In the genomic region with DNA sequence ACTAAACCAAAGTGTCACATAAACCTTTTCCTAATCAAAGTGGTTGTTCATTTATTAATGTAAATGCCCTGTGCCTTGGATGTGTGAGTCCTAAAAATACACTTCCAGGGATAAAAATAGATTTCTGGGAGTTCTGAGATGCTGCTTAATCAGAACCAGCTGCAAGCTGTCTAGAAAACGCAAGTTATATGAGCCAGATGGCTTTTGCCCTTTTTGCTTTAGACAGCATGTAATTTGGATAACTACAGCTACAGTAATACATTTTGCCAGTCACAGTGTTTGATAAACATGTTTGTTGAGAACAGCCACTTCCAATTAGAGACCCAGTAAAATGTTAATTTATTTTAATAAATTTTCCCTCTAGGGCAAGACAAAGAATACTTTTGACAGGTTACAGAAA, we compare ENCODE assay signal across 22 cellular contexts.
A peak's percentile ranks its signal among the peaks of the same experiment; 100 is the strongest.
DNase-seq lines count a peak whose midpoint lies in the region; ATAC-seq, FAIRE-seq and TF ChIP-seq lines count a peak whose summit lies in the region.
"Had no signal": no experiment of that assay in that cellular context is flagged by ENCODE, and none has a peak within 500 bp of the region (broad histone marks: within the 10 kb centered on the region; RNA-seq: fewer than 3 reads in every experiment).

No MANE protein-coding gene starts in this region.

- TF ChIP-seq POLR2A in H54 (IDR thresholded peaks at IDR 0.05; ENCODE audit: low read depth, low read length) = no peak
- no peak for TF ChIP-seq POLR2A in gastroesophageal sphincter (IDR thresholded peaks at IDR 0.05)

- H3K4me1 ChIP-seq in gastroesophageal sphincter (peaks cover 4 to 45% (median 12%) of the 10 kb centered on the region in 3 donors), lower lobe of right lung (peaks cover 8% of the 10 kb centered on the region)
- H3K4me1 ChIP-seq: parathyroid adenoma had no signal

- intact Hi-C loops in lower lobe of right lung (cut with DNase I) = no loop called here

- POLR2A ChIA-PET in T-cell (lab: Charles Lee) = no interaction called here

- peak; percentile 75 for FAIRE-seq in H54 (lab: Jason Lieb, UNC)
- FAIRE-seq: GM12891 had no signal

- 18 to 23% methylated on average over 1 of the region's 1 CpG for WGBS in gastroesophageal sphincter (ENCODE audit: low coverage in 1 of 2), 2 donors

- H3K27me3 ChIP-seq in gastroesophageal sphincter (no peaks in the 10 kb centered on the region), lower lobe of right lung (ENCODE audit: low read depth) (no peaks in the 10 kb centered on the region)

- H3K27me3 Mint-ChIP-seq in T-cell = peaks cover 3% of the 10 kb centered on the region in 2 donors
- H3K27me3 Mint-ChIP-seq: activated naive CD8-positive, alpha-beta T cell treated with anti-CD3 and anti-CD28 coated beads, Interleukin-2, amount 10 ng/mL, durations not matched to agents 7 days and 5 days had no signal

- no peak for TF ChIP-seq EP300 in gastroesophageal sphincter (IDR thresholded peaks at IDR 0.05)

- H3K36me3 Mint-ChIP-seq in T-cell = no peaks in the 10 kb centered on the region
- H3K36me3 Mint-ChIP-seq: activated naive CD8-positive, alpha-beta T cell treated with anti-CD3 and anti-CD28 coated beads, Interleukin-2, amount 10 ng/mL, durations not matched to agents 7 days and 5 days had no signal

- H3K9me3 Mint-ChIP-seq in T-cell = no peaks in the 10 kb centered on the region
- H3K9me3 Mint-ChIP-seq: activated naive CD8-positive, alpha-beta T cell treated with anti-CD3 and anti-CD28 coated beads, Interleukin-2, amount 10 ng/mL, durations not matched to agents 7 days and 5 days had no signal

- CTCF ChIA-PET in T-cell (lab: Charles Lee) = interaction anchor here in 1 of 2 donors (2.3 kb wide), 1 partner anchor 132 kb away, joined by 10 read pairs; no protein-coding TSS in a partner anchor

- no peaks in the 10 kb centered on the region for H3K9me3 ChIP-seq in gastroesophageal sphincter
- H3K9me3 ChIP-seq in lower lobe of right lung = no peaks in the 10 kb centered on the region
- H3K9me3 ChIP-seq: mucosa of descending colon, thoracic aorta had no signal

- H3K4me3 Mint-ChIP-seq in T-cell = no peak overlapping the region
- H3K4me3 Mint-ChIP-seq: activated naive CD8-positive, alpha-beta T cell treated with anti-CD3 and anti-CD28 coated beads, Interleukin-2, amount 10 ng/mL, durations not matched to agents 7 days and 5 days; B cell had no signal

- H3K4me1 Mint-ChIP-seq in T-cell = no peaks in the 10 kb centered on the region
- H3K4me1 Mint-ChIP-seq: activated naive CD8-positive, alpha-beta T cell treated with anti-CD3 and anti-CD28 coated beads, Interleukin-2, amount 10 ng/mL, durations not matched to agents 7 days and 5 days had no signal

- H3K36me3 ChIP-seq in gastroesophageal sphincter (no peaks in the 10 kb centered on the region), lower lobe of right lung (no peaks in the 10 kb centered on the region)
- H3K36me3 ChIP-seq: thoracic aorta had no signal

- peak; percentile 11 for DNase-seq in AG08396 (ENCODE audit: low spot score)
- DNase-seq in H54 (ENCODE audit: insufficient read length, low spot score) = no peak
- peak; percentile 38 for DNase-seq in amniotic stem cell (lab: John Stamatoyannopoulos, UW)
- no peak for DNase-seq in lower lobe of right lung
- DNase-seq in T-cell = no peak
- DNase-seq in SKM-1 (lab: John Stamatoyannopoulos, UW; ENCODE audit: unreplicated experiment) = no peak
- DNase-seq: activated CD4-positive, alpha-beta T cell treated with anti-CD3 and anti-CD28 coated beads for 1 hour; activated CD8-positive, alpha-beta memory T cell treated with anti-CD3 and anti-CD28 coated beads, Interleukin-2, amount 50 U/mL, for 48 hours; activated naive CD8-positive, alpha-beta T cell treated with anti-CD3 and anti-CD28 coated beads, Interleukin-2, amount 10 ng/mL, durations not matched to agents 7 days and 5 days; dermis blood vessel endothelial cell; DMS79 treated with DMSO at 0.1 percent for 48 hours; foreskin melanocyte; mucosa of descending colon; NCI-H1092 treated with DMSO at 0.1 percent for 48 hours; NCI-H446 treated with DMSO at 0.1 percent for 48 hours; OCI-M1 had no signal

- no peak for ATAC-seq in gastroesophageal sphincter
- ATAC-seq in lower lobe of right lung = no peak
- no peak for ATAC-seq in T-cell (replicated peaks in 1 of 4)
- ATAC-seq in GM21381 (IDR thresholded peaks at IDR 0.05; ENCODE audit: unreplicated experiment) = no peak
- ATAC-seq: mucosa of descending colon had no signal

- H3K27ac ChIP-seq in gastroesophageal sphincter = peak overlapping the region in 3 of 4 donors; percentile 28 to 56 (median 48)
- no peak overlapping the region for H3K27ac ChIP-seq in lower lobe of right lung
- H3K27ac ChIP-seq: parathyroid adenoma, thoracic aorta had no signal

- no peak overlapping the region for H3K27ac Mint-ChIP-seq in T-cell
- H3K27ac Mint-ChIP-seq: activated naive CD8-positive, alpha-beta T cell treated with anti-CD3 and anti-CD28 coated beads, Interleukin-2, amount 10 ng/mL, durations not matched to agents 7 days and 5 days; B cell had no signal

- H3K4me3 ChIP-seq in gastroesophageal sphincter = no peak overlapping the region
- no peak overlapping the region for H3K4me3 ChIP-seq in lower lobe of right lung
- H3K4me3 ChIP-seq: mucosa of descending colon, thoracic aorta had no signal

- no peak for TF ChIP-seq CTCF in gastroesophageal sphincter (IDR thresholded peaks at IDR 0.05)
- no peak for TF ChIP-seq CTCF in lower lobe of right lung (IDR thresholded peaks at IDR 0.05)

Comparison
In these comparisons a context has a peak if more than half of its experiments do, and no peak if none do; other contexts are left out.
1. DNase-seq: peak in AG08396 (single experiment) and amniotic stem cell (single experiment); none in H54 (single experiment), lower lobe of right lung (single experiment), T-cell (0 of 34) and SKM-1 (single experiment).